19 cellular contexts compared by ENCODE assay signal in the genomic region with DNA sequence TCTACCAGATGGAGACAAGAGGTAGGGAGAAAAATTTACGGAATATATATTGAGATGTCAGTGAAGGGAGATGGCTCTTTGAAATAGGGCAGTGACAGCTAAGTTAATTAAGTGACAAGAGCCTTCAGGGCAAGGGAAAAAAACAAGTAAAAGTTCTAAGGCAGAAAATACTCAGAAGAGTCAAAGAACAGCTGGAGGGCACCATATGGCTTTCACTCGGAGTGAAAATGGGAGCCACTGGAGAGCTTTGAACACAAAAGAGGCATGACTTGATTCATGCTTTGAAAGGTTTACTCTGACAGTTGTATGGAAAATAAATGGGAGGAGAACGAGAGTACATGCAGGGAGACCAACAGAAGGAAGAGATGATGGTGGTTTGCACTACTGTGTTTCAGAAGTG.
"Had no signal": no experiment of that assay in that cellular context is flagged by ENCODE, and none has a peak within 500 bp of the region (broad histone marks: within the 10 kb centered on the region; RNA-seq: fewer than 3 reads in every experiment).

No MANE protein-coding gene starts in this region.

- ATAC-seq: activated CD4-positive, alpha-beta T cell treated with anti-CD3 and anti-CD28 coated beads for 36 hours; activated T-cell treated with anti-CD3 and anti-CD28 coated beads, Interleukin-2, amount 50 U/mL, for 4 hours; effector memory CD8-positive, alpha-beta T cell; left ventricle myocardium superior; natural killer cell treated with Interleukin-12 subunit alpha and Interleukin-12 subunit beta and Interleukin-15 and Interleukin-18, amount 100 ng/mL, for 72 hours; stimulated activated memory B cell treated with anti-CD40 and anti-IgM and Interleukin-4, amounts not matched to agents 10 μg/mL and 1 μg/mL and 100 μg/mL, for 72 hours had no signal

- H3K27me3 Mint-ChIP-seq: activated B cell treated with CpG ODN at 0.5 μM for 24 hours; activated CD4-positive, alpha-beta T cell treated with anti-CD3 and anti-CD28 coated beads for 36 hours; activated naive CD8-positive, alpha-beta T cell treated with anti-CD3 and anti-CD28 coated beads for 36 hours; effector memory CD8-positive, alpha-beta T cell; natural killer cell treated with Interleukin-12 subunit alpha and Interleukin-12 subunit beta and Interleukin-15 and Interleukin-18, amount 100 ng/mL, for 72 hours; stimulated activated memory B cell treated with anti-CD40 and anti-IgM and Interleukin-4, amounts not matched to agents 10 μg/mL and 1 μg/mL and 100 μg/mL, for 72 hours had no signal

- H3K4me3 Mint-ChIP-seq: activated B cell treated with CpG ODN at 0.5 μM for 24 hours; activated CD4-positive, alpha-beta T cell treated with anti-CD3 and anti-CD28 coated beads for 36 hours; activated naive CD8-positive, alpha-beta T cell treated with anti-CD3 and anti-CD28 coated beads for 36 hours; activated T-cell treated with anti-CD3 and anti-CD28 coated beads, Interleukin-2, amount 50 U/mL, for 4 hours; effector memory CD8-positive, alpha-beta T cell; natural killer cell treated with Interleukin-12 subunit alpha and Interleukin-12 subunit beta and Interleukin-15 and Interleukin-18, amount 100 ng/mL, for 72 hours; stimulated activated memory B cell treated with anti-CD40 and anti-IgM and Interleukin-4, amounts not matched to agents 10 μg/mL and 1 μg/mL and 100 μg/mL, for 72 hours had no signal

- DNase-seq: activated B cell treated with CpG ODN at 0.5 μM for 24 hours; activated CD4-positive, alpha-beta T cell treated with anti-CD3 and anti-CD28 coated beads for 36 hours; activated CD4-positive, alpha-beta T cell treated with anti-CD3 and anti-CD28 coated beads, Interleukin-2, amount 50 U/mL, for 48 hours; activated CD8-positive, alpha-beta memory T cell treated with anti-CD3 and anti-CD28 coated beads, Interleukin-2, amount 50 U/mL, for 48 hours; activated naive CD4-positive, alpha-beta T cell treated with Interleukin-2 at 50 U/mL for 16 hours; activated naive CD8-positive, alpha-beta T cell treated with anti-CD3 and anti-CD28 coated beads for 36 hours; activated T-cell treated with anti-CD3 and anti-CD28 coated beads, Interleukin-2, amount 50 U/mL, for 4 hours; central memory CD4-positive, alpha-beta T cell; effector memory CD8-positive, alpha-beta T cell; head of caudate nucleus; hypothalamus; left ventricle myocardium superior; occipital lobe; posterior cingulate gyrus; sigmoid colon; stimulated activated CD4-positive, alpha-beta T cell treated with anti-CD3 and anti-CD28 coated beads, Interleukin-15, amount 100 ng/mL, for 24 hours; stomach had no signal

- H3K27ac Mint-ChIP-seq: activated B cell treated with CpG ODN at 0.5 μM for 24 hours; activated CD4-positive, alpha-beta T cell treated with anti-CD3 and anti-CD28 coated beads for 36 hours; activated naive CD8-positive, alpha-beta T cell treated with anti-CD3 and anti-CD28 coated beads for 36 hours; effector memory CD8-positive, alpha-beta T cell; natural killer cell treated with Interleukin-12 subunit alpha and Interleukin-12 subunit beta and Interleukin-15 and Interleukin-18, amount 100 ng/mL, for 72 hours; stimulated activated memory B cell treated with anti-CD40 and anti-IgM and Interleukin-4, amounts not matched to agents 10 μg/mL and 1 μg/mL and 100 μg/mL, for 72 hours had no signal

- H3K4me1 Mint-ChIP-seq: activated B cell treated with CpG ODN at 0.5 μM for 24 hours; activated CD4-positive, alpha-beta T cell treated with anti-CD3 and anti-CD28 coated beads for 36 hours; activated naive CD8-positive, alpha-beta T cell treated with anti-CD3 and anti-CD28 coated beads for 36 hours; stimulated activated memory B cell treated with anti-CD40 and anti-IgM and Interleukin-4, amounts not matched to agents 10 μg/mL and 1 μg/mL and 100 μg/mL, for 72 hours had no signal

- H3K36me3 Mint-ChIP-seq: activated naive CD8-positive, alpha-beta T cell treated with anti-CD3 and anti-CD28 coated beads for 36 hours; stimulated activated memory B cell treated with anti-CD40 and anti-IgM and Interleukin-4, amounts not matched to agents 10 μg/mL and 1 μg/mL and 100 μg/mL, for 72 hours had no signal
